Comparison of ENCODE assay signal across 9 cellular contexts in the genomic region with DNA sequence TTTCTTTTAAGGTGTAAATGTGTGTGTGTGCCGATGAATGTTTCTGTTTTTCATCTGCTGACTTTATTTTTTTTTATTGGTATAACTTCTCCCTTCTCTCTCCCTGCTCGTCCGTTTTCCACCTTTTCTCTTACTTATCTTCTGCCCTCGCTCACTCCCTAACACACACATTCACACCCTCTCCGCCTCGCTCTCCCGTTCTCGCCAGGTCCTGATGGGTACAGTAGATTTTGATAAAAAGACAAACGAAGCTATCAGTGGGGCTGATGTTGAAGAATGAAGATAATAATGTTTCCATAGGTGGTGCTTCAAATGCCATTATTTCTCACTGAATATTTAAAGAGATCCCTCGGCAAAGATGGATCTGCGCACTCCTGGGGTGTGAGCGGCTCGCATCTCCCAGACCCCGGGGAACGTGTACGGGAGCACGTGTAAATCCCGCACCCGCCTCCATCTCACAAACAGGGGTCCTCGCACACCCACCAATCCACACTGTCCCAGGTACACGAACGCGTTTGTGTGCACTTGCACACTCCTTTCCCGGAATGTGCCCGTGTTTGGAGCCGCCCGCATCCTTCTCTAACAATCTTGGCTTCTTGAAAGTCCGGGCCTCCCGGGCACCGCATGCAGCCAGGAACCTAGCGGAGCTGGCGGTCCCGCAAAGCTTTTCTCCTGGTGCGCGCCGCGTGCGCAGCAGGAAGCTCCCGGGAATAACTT. TPM values are rescaled to one million over a fixed set of nuclear protein-coding genes. Genes with fewer than 3 reads are reported as not detected.
DNase-seq lines count a peak whose midpoint lies in the region; ATAC-seq and TF ChIP-seq lines count a peak whose summit lies in the region.
"Had no signal": no experiment of that assay in that cellular context is flagged by ENCODE, and none has a peak within 500 bp of the region (broad histone marks: within the 10 kb centered on the region; RNA-seq: fewer than 3 reads in every experiment).

No MANE protein-coding gene starts in this region.

- no peak overlapping the region for H3K9ac ChIP-seq in BLaER1 treated with 17β-estradiol and CSF1 and Interleukin-3, amounts not matched to agents 10 nM and 100 nM
- H3K9ac ChIP-seq in neural progenitor cell: peak overlapping the region; percentile 70

- no peaks in the 10 kb centered on the region for H3K36me3 Mint-ChIP-seq in neural progenitor cell

- H3K79me2 ChIP-seq in neural progenitor cell (ENCODE audit: low read depth): peaks cover 73% of the 10 kb centered on the region

- H3K4me1 Mint-ChIP-seq in neural progenitor cell: peaks cover 45% of the 10 kb centered on the region

- no peaks in the 10 kb centered on the region for H3K9me3 Mint-ChIP-seq in neural progenitor cell

- H3K4me3 Mint-ChIP-seq in neural progenitor cell: peak overlapping the region; percentile 87

- H3K27me3 Mint-ChIP-seq in neural progenitor cell (ENCODE audit: insufficient read depth, low read depth): peaks cover 40% of the 10 kb centered on the region

- H4K20me1 ChIP-seq in BLaER1 treated with 17β-estradiol and CSF1 and Interleukin-3, amounts not matched to agents 10 nM and 100 nM: peaks cover 0 to 42% (median 32%) of the 10 kb centered on the region in 11 experiments; a peak in 16 of 22 replicates
- H4K20me1 ChIP-seq in neural progenitor cell (ENCODE audit: low read depth): peaks cover 13% of the 10 kb centered on the region

- H3K4me3 ChIP-seq in BLaER1 treated with 17β-estradiol and CSF1 and Interleukin-3, amounts not matched to agents 10 nM and 100 nM: peak overlapping the region in 7 of 10 experiments; percentile 5 to 77 (median 63); a peak in 6 of 20 replicates
- H3K4me3 ChIP-seq in MG63 (peak overlapping the region; percentile 51), fibroblast of mammary gland (ENCODE audit: control insufficient read depth, low read depth, low read length) (peak overlapping the region; percentile 56), neural progenitor cell (peak overlapping the region; percentile 97)

- H3K9me3 ChIP-seq in BLaER1 treated with 17β-estradiol and CSF1 and Interleukin-3, amounts not matched to agents 10 nM and 100 nM (replicated peaks in 1 of 11): peaks cover 26 to 36% (median 32%) of the 10 kb centered on the region in 11 experiments
- H3K9me3 ChIP-seq in MG63 (no peaks in the 10 kb centered on the region), neural progenitor cell (ENCODE audit: low read depth) (no peaks in the 10 kb centered on the region)

- peaks cover 6 to 25% (median 19%) of the 10 kb centered on the region in 10 experiments; a peak in 17 of 20 replicates for H3K4me1 ChIP-seq in BLaER1 treated with 17β-estradiol and CSF1 and Interleukin-3, amounts not matched to agents 10 nM and 100 nM
- peaks cover 26% of the 10 kb centered on the region for H3K4me1 ChIP-seq in neural progenitor cell

- peak overlapping the region in 6 of 11 experiments; percentile 97 to 100 (median 98); a peak in 6 of 22 replicates for H3K4me2 ChIP-seq in BLaER1 treated with 17β-estradiol and CSF1 and Interleukin-3, amounts not matched to agents 10 nM and 100 nM
- H3K4me2 ChIP-seq in neural progenitor cell: peak overlapping the region; percentile 98

- no peak overlapping the region for H3K27ac ChIP-seq in BLaER1 treated with 17β-estradiol and CSF1 and Interleukin-3, amounts not matched to agents 10 nM and 100 nM
- peak overlapping the region; percentile 97 for H3K27ac ChIP-seq in neural progenitor cell

- DNase-seq in MG63 (no peak), fibroblast of mammary gland (ENCODE audit: low read depth) (no peak), neural progenitor cell (ENCODE audit: low spot score) (peak; percentile 76), HUDEP-2 (lab: John Stamatoyannopoulos, UW; ENCODE audit: unreplicated experiment in 76 of 76) (no peak)
- no peak for DNase-seq in stimulated activated naive CD4-positive, alpha-beta T cell (lab: John Stamatoyannopoulos, UW)
- DNase-seq: stimulated activated CD4-positive, alpha-beta T cell treated with anti-CD3 and anti-CD28 coated beads, Interleukin-4, amount 100 ng/mL, for 1 hour had no signal

- ATAC-seq in GM21576 (IDR thresholded peaks at IDR 0.05; ENCODE audit: unreplicated experiment) (no peak), HG02678 (IDR thresholded peaks at IDR 0.05; ENCODE audit: unreplicated experiment) (no peak)

- H3K36me3 ChIP-seq in BLaER1 treated with 17β-estradiol and CSF1 and Interleukin-3, amounts not matched to agents 10 nM and 100 nM: no peaks in the 10 kb centered on the region
- H3K36me3 ChIP-seq in MG63 (no peaks in the 10 kb centered on the region), neural progenitor cell (no peaks in the 10 kb centered on the region)

- H3K27me3 ChIP-seq in BLaER1 treated with 17β-estradiol and CSF1 and Interleukin-3, amounts not matched to agents 10 nM and 100 nM: peaks cover 98 to 100% (median 99%) of the 10 kb centered on the region in 11 experiments
- no peaks in the 10 kb centered on the region for H3K27me3 ChIP-seq in MG63
- peaks cover 24% of the 10 kb centered on the region for H3K27me3 ChIP-seq in neural progenitor cell

- H3K27ac Mint-ChIP-seq in neural progenitor cell: peak overlapping the region; percentile 54

- H3F3A ChIP-seq in neural progenitor cell (ENCODE audit: low read depth): peaks cover 60% of the 10 kb centered on the region

- TF ChIP-seq CTCF in fibroblast of mammary gland (conservative IDR thresholded peaks at IDR 0.05; ENCODE audit: control insufficient read depth, insufficient read depth, low read depth, low read length): no peak
- TF ChIP-seq CTCF in neural progenitor cell (IDR thresholded peaks at IDR 0.05): no peak

- H2AFZ ChIP-seq in neural progenitor cell (replicated peaks): no peak overlapping the region

RNA-seq across cellular contexts. Expression of gene SALL1, which starts 2.4 kb away (rescaled TPM):
- total RNA-seq in MG63 (2014; rRNA removed; shearing (Covaris generic); ENCODE audit: low replicate concordance): 0.13 and 0.84 TPM in 2 replicates
- 50.3 and 70.7 TPM in 2 replicates for total RNA-seq in neural progenitor cell (ENCODE audit: low replicate concordance)

Comparison
In these comparisons a context has a peak if more than half of its experiments do, and no peak if none do; other contexts are left out.
1. RNA of gene SALL1, which starts 2.4 kb away (total RNA-seq): 50.3 to 70.7 TPM in neural progenitor cell; 0.13 to 0.84 TPM in MG63; every median in the first group is over 10 times any median in the second.
2. Peak in every context shown above with its lines, with median percentiles within 50 percentile points of each other: H3K4me3 ChIP-seq.